In the genomic region with DNA sequence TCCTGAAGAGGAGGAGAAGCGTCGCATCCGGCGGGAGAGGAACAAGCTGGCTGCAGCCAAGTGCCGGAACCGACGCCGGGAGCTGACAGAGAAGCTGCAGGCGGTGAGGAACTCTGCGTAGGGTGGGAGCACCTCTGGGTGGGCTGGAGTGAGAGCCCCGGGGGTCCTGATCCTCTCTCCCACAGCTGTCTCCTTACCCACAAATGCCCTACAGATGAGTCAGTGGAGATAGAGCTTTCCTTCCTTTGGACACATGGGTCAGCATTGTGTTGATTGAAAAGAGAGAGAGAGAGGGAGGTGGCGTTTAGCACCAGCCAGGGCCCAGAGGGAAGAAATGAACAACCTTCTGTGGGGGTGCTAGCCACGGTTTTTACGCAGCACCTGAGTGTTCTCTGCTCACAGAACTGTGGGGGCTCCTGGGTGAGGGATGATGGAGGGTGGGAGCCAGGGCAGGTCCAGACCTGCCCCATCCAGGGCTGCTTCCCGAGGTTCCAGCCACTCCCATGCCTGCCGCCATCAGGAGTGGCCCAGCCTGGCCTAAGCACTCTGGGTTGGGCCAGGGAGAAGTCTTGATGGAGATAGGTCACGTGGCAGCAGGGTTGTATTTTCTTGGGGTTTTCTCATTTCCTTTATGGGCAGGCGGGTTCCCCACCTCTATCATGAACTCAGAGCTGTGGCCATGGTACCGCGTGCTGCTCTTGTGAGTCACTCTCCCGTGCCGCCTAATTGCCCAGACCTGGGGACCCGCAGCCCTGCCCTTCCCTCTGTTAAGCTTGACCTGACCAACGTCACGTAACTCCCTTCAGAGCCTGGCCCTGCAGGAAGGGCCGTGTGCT, we compare ENCODE assay signal across 1 cellular context.
TF ChIP-seq lines count a peak whose summit lies in the region.

No MANE protein-coding gene starts in this region.

TF ChIP-seq in SK-N-SH, 30 proteins besides CTCF, POLR2A, EP300 and RAD21 (continued from another document):
- TF ChIP-seq SIN3A (IDR thresholded peaks at IDR 0.05; ENCODE audit: borderline replicate concordance, low read depth, low read length) (no peak), REST (IDR thresholded peaks at IDR 0.05; ENCODE audit: low read depth, low read length) (no peak), PBX3 (IDR thresholded peaks at IDR 0.05) (no peak)
